ENCODE assay signal across 1 cellular context in the genomic region with DNA sequence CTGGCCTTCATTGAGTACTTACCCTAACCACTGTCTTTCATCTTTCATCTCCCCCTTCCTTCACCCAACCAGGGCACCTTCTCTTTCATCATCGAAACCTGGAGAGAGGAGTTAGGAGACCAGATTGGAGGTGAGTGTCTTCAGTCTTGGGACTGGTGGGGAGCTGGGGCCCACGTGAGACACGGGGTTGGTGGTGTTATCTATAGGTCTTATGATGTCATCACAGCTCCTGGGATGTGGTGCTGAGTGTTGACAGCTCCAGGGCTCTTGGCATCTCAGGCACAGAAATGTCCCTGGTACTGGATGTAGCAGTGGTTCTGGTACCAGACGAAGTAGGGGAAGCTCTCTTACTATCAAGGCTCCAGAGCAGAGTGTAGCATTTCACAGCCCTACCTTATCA.
A peak's percentile ranks its signal among the peaks of the same experiment; 100 is the strongest.
TF ChIP-seq lines count a peak whose summit lies in the region.

No MANE protein-coding gene starts in this region.

TF ChIP-seq in HEK293, 187 proteins besides CTCF, POLR2A, EP300 and RAD21 (continued from another document):
- TF ChIP-seq, protein P1, sequence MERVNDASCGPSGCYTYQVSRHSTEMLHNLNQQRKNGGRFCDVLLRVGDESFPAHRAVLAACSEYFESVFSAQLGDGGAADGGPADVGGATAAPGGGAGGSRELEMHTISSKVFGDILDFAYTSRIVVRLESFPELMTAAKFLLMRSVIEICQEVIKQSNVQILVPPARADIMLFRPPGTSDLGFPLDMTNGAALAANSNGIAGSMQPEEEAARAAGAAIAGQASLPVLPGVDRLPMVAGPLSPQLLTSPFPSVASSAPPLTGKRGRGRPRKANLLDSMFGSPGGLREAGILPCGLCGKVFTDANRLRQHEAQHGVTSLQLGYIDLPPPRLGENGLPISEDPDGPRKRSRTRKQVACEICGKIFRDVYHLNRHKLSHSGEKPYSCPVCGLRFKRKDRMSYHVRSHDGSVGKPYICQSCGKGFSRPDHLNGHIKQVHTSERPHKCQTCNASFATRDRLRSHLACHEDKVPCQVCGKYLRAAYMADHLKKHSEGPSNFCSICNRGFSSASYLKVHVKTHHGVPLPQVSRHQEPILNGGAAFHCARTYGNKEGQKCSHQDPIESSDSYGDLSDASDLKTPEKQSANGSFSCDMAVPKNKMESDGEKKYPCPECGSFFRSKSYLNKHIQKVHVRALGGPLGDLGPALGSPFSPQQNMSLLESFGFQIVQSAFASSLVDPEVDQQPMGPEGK (tag by site-specific recombination; IDR thresholded peaks at IDR 0.05): 0 out of 2 replicates have a peak, but pooled peaks have one; percentile 21
- TF ChIP-seq TRIM28 (IDR thresholded peaks at IDR 0.05; ENCODE audit: borderline replicate concordance, low read length) (no peak), ZNF600 (tag by site-specific recombination; IDR thresholded peaks at IDR 0.05) (peak; percentile 35; the same call in 1 of the 2 replicates), PRDM1 (tag by site-specific recombination; IDR thresholded peaks at IDR 0.05) (0 out of 2 replicates have a peak, but pooled peaks have one; percentile 20), KLF9 (tag by site-specific recombination; IDR thresholded peaks at IDR 0.05; ENCODE audit: low read depth) (no peak)
